Comparison of ENCODE assay signal across 1 cellular context in the genomic region with DNA sequence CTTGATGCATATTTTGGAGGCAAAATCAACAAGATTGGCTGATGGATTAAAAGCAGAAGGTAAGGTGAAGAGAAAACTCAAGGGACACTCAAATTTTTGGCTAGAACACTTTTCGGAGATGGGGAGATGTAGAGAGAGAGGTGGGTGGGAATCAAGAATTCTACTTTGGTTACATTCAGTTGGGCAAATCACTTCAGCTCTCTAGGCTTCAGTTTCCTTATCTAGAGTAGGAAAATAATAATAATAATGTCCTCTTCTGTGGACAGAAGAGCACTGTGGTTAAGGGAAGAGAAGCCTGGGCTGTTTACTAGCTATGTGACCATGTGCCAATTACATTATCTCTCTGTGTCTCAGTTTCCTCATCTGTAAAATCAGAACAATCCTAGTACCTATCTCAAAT.
TF ChIP-seq lines count a peak whose summit lies in the region.

No MANE protein-coding gene starts in this region.

TF ChIP-seq in HepG2, 621 proteins besides CTCF, POLR2A, EP300 and RAD21 (continues in another document):
- TF ChIP-seq ZNF10 (CRISPR knock-in tag; IDR thresholded peaks at IDR 0.05; ENCODE audit: borderline replicate concordance, low read depth) (no peak), ZSCAN20 (CRISPR knock-in tag; IDR thresholded peaks at IDR 0.05; ENCODE audit: borderline replicate concordance) (0 out of 2 replicates have a peak, but pooled peaks have one; percentile 36), MAF1 (CRISPR knock-in tag; IDR thresholded peaks at IDR 0.05; ENCODE audit: borderline replicate concordance) (0 out of 2 replicates have a peak, but pooled peaks have one; percentile 57), ZNF546 (CRISPR knock-in tag; conservative IDR thresholded peaks at IDR 0.05) (no peak), MEIS2 (CRISPR knock-in tag; IDR thresholded peaks at IDR 0.05) (no peak), ZBTB20 (CRISPR knock-in tag; IDR thresholded peaks at IDR 0.05; ENCODE audit: borderline replicate concordance, low read depth) (0 out of 2 replicates have a peak, but pooled peaks have one; percentile 12), ZXDC (CRISPR knock-in tag; IDR thresholded peaks at IDR 0.05) (no peak), ZNF616 (CRISPR knock-in tag; IDR thresholded peaks at IDR 0.05; ENCODE audit: low read depth) (no peak), ZNF232 (CRISPR knock-in tag; IDR thresholded peaks at IDR 0.05; ENCODE audit: borderline replicate concordance) (0 out of 2 replicates have a peak, but pooled peaks have one; percentile 7), POLR2AphosphoS5 (IDR thresholded peaks at IDR 0.05; ENCODE audit: low read depth, low read length) (no peak), SNAPC4 (CRISPR knock-in tag; IDR thresholded peaks at IDR 0.05) (no peak), ZC3H4 (CRISPR knock-in tag; IDR thresholded peaks at IDR 0.05; ENCODE audit: borderline replicate concordance) (0 out of 2 replicates have a peak, but pooled peaks have one; percentile 0), NRL (CRISPR knock-in tag; IDR thresholded peaks at IDR 0.05; ENCODE audit: borderline replicate concordance) (no peak), ZNF281 (CRISPR knock-in tag; IDR thresholded peaks at IDR 0.05; ENCODE audit: borderline replicate concordance) (no peak), BRD4 (CRISPR knock-in tag; IDR thresholded peaks at IDR 0.05) (no peak), TP53 (CRISPR knock-in tag; conservative IDR thresholded peaks at IDR 0.05) (peak; percentile 69; the same call in 1 of the 2 replicates), RAD51 (IDR thresholded peaks at IDR 0.05; ENCODE audit: borderline replicate concordance) (no peak), ZNF747 (CRISPR knock-in tag; IDR thresholded peaks at IDR 0.05; ENCODE audit: borderline replicate concordance) (no peak), ZUFSP (CRISPR knock-in tag; IDR thresholded peaks at IDR 0.05; ENCODE audit: borderline replicate concordance) (no peak), PITX1 (CRISPR knock-in tag; IDR thresholded peaks at IDR 0.05) (no peak), SP2 (CRISPR knock-in tag; IDR thresholded peaks at IDR 0.05) (no peak), ZSCAN21 (CRISPR knock-in tag; IDR thresholded peaks at IDR 0.05; ENCODE audit: borderline replicate concordance) (0 out of 2 replicates have a peak, but pooled peaks have one; percentile 16), ZNF335 (CRISPR knock-in tag; IDR thresholded peaks at IDR 0.05) (no peak), TBX2 (CRISPR knock-in tag; IDR thresholded peaks at IDR 0.05; ENCODE audit: borderline replicate concordance) (peak; percentile 24; the same call in 1 of the 2 replicates), ZMAT3 (CRISPR knock-in tag; conservative IDR thresholded peaks at IDR 0.05) (no peak), ZC3H13 (CRISPR knock-in tag; IDR thresholded peaks at IDR 0.05) (0 out of 2 replicates have a peak, but pooled peaks have one; percentile 20), KLF12 (CRISPR knock-in tag; IDR thresholded peaks at IDR 0.05; ENCODE audit: borderline replicate concordance) (peak; percentile 54; the same call in 1 of the 2 replicates), ZNF891 (CRISPR knock-in tag; IDR thresholded peaks at IDR 0.05) (no peak), ZNF770 (CRISPR knock-in tag; IDR thresholded peaks at IDR 0.05) (no peak), ZFP36L1 (CRISPR knock-in tag; IDR thresholded peaks at IDR 0.05) (0 out of 2 replicates have a peak, but pooled peaks have one; percentile 32), FOXM1 (CRISPR knock-in tag; IDR thresholded peaks at IDR 0.05) (no peak), DNMT1 (CRISPR knock-in tag; IDR thresholded peaks at IDR 0.05) (no peak), ZFY (CRISPR knock-in tag; IDR thresholded peaks at IDR 0.05) (peak; percentile 31; the same call in 1 of the 2 replicates), ZNF430 (CRISPR knock-in tag; IDR thresholded peaks at IDR 0.05) (peak; percentile 16), TFE3 (CRISPR knock-in tag; IDR thresholded peaks at IDR 0.05) (0 out of 2 replicates have a peak, but pooled peaks have one; percentile 26), ZNF788 (CRISPR knock-in tag; IDR thresholded peaks at IDR 0.05; ENCODE audit: borderline replicate concordance) (no peak), THAP11 (CRISPR knock-in tag; IDR thresholded peaks at IDR 0.05) (0 out of 2 replicates have a peak, but pooled peaks have one; percentile 8), RBM22 (optimal IDR thresholded peaks at IDR 0.05; ENCODE audit: low read length) (no peak), SATB2 (CRISPR knock-in tag; IDR thresholded peaks at IDR 0.05) (0 out of 2 replicates have a peak, but pooled peaks have one; percentile 49)
- TF ChIP-seq, protein P1, sequence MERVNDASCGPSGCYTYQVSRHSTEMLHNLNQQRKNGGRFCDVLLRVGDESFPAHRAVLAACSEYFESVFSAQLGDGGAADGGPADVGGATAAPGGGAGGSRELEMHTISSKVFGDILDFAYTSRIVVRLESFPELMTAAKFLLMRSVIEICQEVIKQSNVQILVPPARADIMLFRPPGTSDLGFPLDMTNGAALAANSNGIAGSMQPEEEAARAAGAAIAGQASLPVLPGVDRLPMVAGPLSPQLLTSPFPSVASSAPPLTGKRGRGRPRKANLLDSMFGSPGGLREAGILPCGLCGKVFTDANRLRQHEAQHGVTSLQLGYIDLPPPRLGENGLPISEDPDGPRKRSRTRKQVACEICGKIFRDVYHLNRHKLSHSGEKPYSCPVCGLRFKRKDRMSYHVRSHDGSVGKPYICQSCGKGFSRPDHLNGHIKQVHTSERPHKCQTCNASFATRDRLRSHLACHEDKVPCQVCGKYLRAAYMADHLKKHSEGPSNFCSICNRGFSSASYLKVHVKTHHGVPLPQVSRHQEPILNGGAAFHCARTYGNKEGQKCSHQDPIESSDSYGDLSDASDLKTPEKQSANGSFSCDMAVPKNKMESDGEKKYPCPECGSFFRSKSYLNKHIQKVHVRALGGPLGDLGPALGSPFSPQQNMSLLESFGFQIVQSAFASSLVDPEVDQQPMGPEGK (CRISPR knock-in tag; IDR thresholded peaks at IDR 0.05) = no peak
- TF ChIP-seq, protein P2, sequence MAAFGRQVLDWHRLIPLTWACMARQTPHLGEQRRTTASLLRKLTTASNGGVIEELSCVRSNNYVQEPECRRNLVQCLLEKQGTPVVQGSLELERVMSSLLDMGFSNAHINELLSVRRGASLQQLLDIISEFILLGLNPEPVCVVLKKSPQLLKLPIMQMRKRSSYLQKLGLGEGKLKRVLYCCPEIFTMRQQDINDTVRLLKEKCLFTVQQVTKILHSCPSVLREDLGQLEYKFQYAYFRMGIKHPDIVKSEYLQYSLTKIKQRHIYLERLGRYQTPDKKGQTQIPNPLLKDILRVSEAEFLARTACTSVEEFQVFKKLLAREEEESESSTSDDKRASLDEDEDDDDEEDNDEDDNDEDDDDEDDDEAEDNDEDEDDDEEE (CRISPR knock-in tag; IDR thresholded peaks at IDR 0.05) = no peak
